1 cellular context compared by ENCODE assay signal in the genomic region with DNA sequence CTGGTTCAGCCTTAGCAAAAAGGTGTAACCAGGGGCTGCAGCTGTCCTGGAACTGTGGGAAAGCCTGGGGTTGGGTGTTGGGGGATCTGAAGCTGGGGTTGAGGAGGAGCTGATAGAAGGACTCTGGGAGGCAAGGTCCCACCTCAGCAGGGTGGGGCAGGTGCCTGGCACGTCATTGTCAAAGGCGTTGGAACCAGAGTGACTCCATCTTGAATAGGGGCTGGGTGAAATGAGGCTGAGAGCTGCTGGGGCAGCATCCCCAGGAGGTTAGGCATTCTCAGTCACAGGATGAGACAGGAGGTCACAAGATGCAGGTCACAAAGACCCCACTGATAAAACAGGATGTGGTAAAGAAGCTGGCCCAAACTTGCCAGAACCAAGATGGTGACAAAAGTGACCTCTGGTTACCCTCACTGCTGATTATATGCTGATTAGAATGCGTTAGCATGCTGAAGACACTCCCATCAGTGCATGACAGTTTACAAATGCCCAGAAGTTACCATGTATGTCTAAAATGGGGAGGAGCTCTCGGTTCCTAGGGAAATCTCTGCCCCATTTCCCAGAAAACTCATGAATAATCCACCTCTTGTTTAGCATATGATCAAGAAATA.
TF ChIP-seq lines count a peak whose summit lies in the region.

No MANE protein-coding gene starts in this region.

TF ChIP-seq in K562, 482 proteins besides CTCF, POLR2A, EP300 and RAD21 (continued from another document and continues in another):
- TF ChIP-seq, protein P1, sequence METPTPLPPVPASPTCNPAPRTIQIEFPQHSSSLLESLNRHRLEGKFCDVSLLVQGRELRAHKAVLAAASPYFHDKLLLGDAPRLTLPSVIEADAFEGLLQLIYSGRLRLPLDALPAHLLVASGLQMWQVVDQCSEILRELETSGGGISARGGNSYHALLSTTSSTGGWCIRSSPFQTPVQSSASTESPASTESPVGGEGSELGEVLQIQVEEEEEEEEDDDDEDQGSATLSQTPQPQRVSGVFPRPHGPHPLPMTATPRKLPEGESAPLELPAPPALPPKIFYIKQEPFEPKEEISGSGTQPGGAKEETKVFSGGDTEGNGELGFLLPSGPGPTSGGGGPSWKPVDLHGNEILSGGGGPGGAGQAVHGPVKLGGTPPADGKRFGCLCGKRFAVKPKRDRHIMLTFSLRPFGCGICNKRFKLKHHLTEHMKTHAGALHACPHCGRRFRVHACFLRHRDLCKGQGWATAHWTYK (CRISPR knock-in tag; IDR thresholded peaks at IDR 0.05), result peak; percentile 99
- peak; percentile 99 for TF ChIP-seq ZNF583 (CRISPR knock-in tag; IDR thresholded peaks at IDR 0.05)
- TF ChIP-seq ZNF584 (CRISPR knock-in tag; IDR thresholded peaks at IDR 0.05; ENCODE audit: low read depth), result peak; percentile 100
- TF ChIP-seq, protein P2, sequence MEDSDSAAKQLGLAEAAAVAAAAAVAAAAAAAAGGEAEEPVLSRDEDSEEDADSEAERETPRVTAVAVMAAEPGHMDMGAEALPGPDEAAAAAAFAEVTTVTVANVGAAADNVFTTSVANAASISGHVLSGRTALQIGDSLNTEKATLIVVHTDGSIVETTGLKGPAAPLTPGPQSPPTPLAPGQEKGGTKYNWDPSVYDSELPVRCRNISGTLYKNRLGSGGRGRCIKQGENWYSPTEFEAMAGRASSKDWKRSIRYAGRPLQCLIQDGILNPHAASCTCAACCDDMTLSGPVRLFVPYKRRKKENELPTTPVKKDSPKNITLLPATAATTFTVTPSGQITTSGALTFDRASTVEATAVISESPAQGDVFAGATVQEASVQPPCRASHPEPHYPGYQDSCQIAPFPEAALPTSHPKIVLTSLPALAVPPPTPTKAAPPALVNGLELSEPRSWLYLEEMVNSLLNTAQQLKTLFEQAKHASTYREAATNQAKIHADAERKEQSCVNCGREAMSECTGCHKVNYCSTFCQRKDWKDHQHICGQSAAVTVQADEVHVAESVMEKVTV (CRISPR knock-in tag; IDR thresholded peaks at IDR 0.05), result peak; percentile 54
- peak; percentile 89 for TF ChIP-seq TEAD2 (tag; IDR thresholded peaks at IDR 0.05)
- TF ChIP-seq HDGF (IDR thresholded peaks at IDR 0.05), result no peak
- TF ChIP-seq, protein P3, sequence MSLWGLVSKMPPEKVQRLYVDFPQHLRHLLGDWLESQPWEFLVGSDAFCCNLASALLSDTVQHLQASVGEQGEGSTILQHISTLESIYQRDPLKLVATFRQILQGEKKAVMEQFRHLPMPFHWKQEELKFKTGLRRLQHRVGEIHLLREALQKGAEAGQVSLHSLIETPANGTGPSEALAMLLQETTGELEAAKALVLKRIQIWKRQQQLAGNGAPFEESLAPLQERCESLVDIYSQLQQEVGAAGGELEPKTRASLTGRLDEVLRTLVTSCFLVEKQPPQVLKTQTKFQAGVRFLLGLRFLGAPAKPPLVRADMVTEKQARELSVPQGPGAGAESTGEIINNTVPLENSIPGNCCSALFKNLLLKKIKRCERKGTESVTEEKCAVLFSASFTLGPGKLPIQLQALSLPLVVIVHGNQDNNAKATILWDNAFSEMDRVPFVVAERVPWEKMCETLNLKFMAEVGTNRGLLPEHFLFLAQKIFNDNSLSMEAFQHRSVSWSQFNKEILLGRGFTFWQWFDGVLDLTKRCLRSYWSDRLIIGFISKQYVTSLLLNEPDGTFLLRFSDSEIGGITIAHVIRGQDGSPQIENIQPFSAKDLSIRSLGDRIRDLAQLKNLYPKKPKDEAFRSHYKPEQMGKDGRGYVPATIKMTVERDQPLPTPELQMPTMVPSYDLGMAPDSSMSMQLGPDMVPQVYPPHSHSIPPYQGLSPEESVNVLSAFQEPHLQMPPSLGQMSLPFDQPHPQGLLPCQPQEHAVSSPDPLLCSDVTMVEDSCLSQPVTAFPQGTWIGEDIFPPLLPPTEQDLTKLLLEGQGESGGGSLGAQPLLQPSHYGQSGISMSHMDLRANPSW (CRISPR knock-in tag; IDR thresholded peaks at IDR 0.05), result no peak
- no peak for TF ChIP-seq SAP30 (IDR thresholded peaks at IDR 0.05; ENCODE audit: borderline replicate concordance, insufficient read depth, low read depth, low read length, poor library complexity, severe bottlenecking)
- TF ChIP-seq NR2F6 (CRISPR knock-in tag; IDR thresholded peaks at IDR 0.05), result no peak
- TF ChIP-seq, protein P4, sequence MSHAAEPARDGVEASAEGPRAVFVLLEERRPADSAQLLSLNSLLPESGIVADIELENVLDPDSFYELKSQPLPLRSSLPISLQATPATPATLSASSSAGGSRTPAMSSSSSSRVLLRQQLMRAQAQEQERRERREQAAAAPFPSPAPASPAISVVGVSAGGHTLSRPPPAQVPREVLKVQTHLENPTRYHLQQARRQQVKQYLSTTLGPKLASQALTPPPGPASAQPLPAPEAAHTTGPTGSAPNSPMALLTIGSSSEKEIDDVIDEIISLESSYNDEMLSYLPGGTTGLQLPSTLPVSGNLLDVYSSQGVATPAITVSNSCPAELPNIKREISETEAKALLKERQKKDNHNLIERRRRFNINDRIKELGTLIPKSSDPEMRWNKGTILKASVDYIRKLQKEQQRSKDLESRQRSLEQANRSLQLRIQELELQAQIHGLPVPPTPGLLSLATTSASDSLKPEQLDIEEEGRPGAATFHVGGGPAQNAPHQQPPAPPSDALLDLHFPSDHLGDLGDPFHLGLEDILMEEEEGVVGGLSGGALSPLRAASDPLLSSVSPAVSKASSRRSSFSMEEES (CRISPR knock-in tag; IDR thresholded peaks at IDR 0.05), result peak; percentile 52
- no peak for TF ChIP-seq JUNB (CRISPR knock-in tag; conservative IDR thresholded peaks at IDR 0.05)
- TF ChIP-seq CBX5 (IDR thresholded peaks at IDR 0.05; ENCODE audit: borderline replicate concordance, low read depth), result 0 out of 2 replicates have a peak, but pooled peaks have one; percentile 35
- TF ChIP-seq RAD51 (IDR thresholded peaks at IDR 0.05; ENCODE audit: borderline replicate concordance, low read depth), result no peak
- TF ChIP-seq, protein P5, sequence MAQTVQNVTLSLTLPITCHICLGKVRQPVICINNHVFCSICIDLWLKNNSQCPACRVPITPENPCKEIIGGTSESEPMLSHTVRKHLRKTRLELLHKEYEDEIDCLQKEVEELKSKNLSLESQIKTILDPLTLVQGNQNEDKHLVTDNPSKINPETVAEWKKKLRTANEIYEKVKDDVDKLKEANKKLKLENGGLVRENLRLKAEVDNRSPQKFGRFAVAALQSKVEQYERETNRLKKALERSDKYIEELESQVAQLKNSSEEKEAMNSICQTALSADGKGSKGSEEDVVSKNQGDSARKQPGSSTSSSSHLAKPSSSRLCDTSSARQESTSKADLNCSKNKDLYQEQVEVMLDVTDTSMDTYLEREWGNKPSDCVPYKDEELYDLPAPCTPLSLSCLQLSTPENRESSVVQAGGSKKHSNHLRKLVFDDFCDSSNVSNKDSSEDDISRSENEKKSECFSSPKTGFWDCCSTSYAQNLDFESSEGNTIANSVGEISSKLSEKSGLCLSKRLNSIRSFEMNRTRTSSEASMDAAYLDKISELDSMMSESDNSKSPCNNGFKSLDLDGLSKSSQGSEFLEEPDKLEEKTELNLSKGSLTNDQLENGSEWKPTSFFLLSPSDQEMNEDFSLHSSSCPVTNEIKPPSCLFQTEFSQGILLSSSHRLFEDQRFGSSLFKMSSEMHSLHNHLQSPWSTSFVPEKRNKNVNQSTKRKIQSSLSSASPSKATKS (CRISPR knock-in tag; IDR thresholded peaks at IDR 0.05), result 0 out of 2 replicates have a peak, but pooled peaks have one; percentile 57
- no peak for TF ChIP-seq POLR2B (IDR thresholded peaks at IDR 0.05; ENCODE audit: low read depth, partially characterized antibody)
- peak; percentile 98 for TF ChIP-seq MEF2D (tag; conservative IDR thresholded peaks at IDR 0.05; ENCODE audit: low read depth)
- TF ChIP-seq NR3C1 (CRISPR knock-in tag; IDR thresholded peaks at IDR 0.05), result no peak
- TF ChIP-seq, protein P6, sequence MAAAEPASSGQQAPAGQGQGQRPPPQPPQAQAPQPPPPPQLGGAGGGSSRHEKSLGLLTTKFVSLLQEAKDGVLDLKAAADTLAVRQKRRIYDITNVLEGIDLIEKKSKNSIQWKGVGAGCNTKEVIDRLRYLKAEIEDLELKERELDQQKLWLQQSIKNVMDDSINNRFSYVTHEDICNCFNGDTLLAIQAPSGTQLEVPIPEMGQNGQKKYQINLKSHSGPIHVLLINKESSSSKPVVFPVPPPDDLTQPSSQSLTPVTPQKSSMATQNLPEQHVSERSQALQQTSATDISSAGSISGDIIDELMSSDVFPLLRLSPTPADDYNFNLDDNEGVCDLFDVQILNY (CRISPR knock-in tag; IDR thresholded peaks at IDR 0.05), result no peak
- TF ChIP-seq, protein P7, sequence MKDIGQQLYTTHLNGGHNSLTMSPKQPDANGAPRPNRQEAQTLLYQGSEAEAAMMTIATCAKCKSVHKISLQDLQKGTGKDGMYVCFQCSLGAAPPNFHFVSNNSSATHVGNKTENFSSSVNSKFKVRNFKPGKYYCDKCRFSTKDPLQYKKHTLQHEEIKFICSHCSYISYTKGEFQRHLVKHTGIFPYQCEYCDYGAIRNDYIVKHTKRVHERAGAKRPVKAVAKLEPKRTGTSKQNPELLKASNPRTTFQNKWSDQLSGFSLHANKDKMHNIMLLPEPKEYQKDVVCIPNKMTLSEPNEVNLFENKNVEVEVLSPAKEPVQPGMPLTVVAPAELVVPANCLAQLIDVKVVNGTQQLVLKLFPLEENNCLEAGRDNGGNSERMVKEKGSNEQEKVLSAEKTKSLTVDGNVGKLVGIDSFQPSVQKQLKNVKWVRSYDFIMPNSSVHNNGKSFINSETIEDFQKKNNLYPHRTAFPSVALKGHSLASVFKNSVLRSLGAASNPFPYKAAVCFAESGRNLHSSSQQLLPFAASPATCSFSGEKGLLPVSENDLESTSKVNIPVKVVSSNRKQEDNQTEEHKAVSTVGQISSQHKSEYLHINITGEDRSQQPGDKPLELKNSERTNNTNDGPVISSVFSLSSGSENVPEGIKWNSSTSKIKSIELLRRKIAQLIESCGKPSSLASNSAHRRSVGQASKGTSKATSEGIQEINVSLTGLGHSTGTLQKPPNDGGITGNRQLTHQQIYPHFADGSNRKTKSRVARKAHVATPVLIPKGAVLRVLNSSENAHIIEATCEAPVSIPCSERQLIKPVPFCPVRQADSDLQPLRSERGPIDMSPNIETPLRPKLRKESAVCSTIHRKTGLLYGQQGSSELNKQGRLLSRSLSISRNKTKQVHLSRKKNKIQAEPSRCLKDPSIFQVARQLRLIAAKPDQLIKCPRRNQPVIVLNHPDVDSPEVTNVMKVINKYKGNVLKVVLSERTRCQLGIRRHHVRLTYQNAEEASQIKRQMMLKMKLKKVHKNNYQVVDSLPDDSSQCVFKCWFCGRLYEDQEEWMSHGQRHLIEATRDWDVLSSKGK (CRISPR knock-in tag; IDR thresholded peaks at IDR 0.05), result peak; percentile 68; the same call in 1 of the 2 replicates
- peak; percentile 13; the same call in 1 of the 2 replicates for TF ChIP-seq KLF16 (IDR thresholded peaks at IDR 0.05)
- peak in 1 of 2 experiments; percentile 99; a peak in 2 of 4 replicates for TF ChIP-seq TEAD1 (CRISPR knock-in tag; IDR thresholded peaks at IDR 0.05)
- TF ChIP-seq, protein P8, sequence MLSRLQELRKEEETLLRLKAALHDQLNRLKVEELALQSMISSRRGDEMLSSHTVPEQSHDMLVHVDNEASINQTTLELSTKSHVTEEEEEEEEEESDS (CRISPR knock-in tag; IDR thresholded peaks at IDR 0.05), result no peak
- TF ChIP-seq, protein P9, sequence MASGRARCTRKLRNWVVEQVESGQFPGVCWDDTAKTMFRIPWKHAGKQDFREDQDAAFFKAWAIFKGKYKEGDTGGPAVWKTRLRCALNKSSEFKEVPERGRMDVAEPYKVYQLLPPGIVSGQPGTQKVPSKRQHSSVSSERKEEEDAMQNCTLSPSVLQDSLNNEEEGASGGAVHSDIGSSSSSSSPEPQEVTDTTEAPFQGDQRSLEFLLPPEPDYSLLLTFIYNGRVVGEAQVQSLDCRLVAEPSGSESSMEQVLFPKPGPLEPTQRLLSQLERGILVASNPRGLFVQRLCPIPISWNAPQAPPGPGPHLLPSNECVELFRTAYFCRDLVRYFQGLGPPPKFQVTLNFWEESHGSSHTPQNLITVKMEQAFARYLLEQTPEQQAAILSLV (tag; IDR thresholded peaks at IDR 0.05), result peak; percentile 97
- peak; percentile 99 for TF ChIP-seq BCL6 (CRISPR knock-in tag; IDR thresholded peaks at IDR 0.05)
- TF ChIP-seq, protein P10, sequence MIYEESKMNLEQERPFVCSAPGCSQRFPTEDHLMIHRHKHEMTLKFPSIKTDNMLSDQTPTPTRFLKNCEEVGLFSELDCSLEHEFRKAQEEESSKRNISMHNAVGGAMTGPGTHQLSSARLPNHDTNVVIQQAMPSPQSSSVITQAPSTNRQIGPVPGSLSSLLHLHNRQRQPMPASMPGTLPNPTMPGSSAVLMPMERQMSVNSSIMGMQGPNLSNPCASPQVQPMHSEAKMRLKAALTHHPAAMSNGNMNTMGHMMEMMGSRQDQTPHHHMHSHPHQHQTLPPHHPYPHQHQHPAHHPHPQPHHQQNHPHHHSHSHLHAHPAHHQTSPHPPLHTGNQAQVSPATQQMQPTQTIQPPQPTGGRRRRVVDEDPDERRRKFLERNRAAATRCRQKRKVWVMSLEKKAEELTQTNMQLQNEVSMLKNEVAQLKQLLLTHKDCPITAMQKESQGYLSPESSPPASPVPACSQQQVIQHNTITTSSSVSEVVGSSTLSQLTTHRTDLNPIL (CRISPR knock-in tag; IDR thresholded peaks at IDR 0.05), result peak; percentile 93
- no peak for TF ChIP-seq TBP (optimal IDR thresholded peaks at IDR 0.05; ENCODE audit: low read depth, low read length)
- peak; percentile 100 for TF ChIP-seq DMBX1 (CRISPR knock-in tag; IDR thresholded peaks at IDR 0.05; ENCODE audit: borderline replicate concordance)
- TF ChIP-seq HDAC8 (tag; IDR thresholded peaks at IDR 0.05), result peak; percentile 100
- TF ChIP-seq TCF7L2 (IDR thresholded peaks at IDR 0.05; ENCODE audit: low read depth, low read length), result no peak
- no peak for TF ChIP-seq KDM2B (CRISPR knock-in tag; IDR thresholded peaks at IDR 0.05)
